28 cellular contexts compared by ENCODE assay signal in genomic region chr2:201820385-201821007, GRCh38. TPM values are rescaled to one million over a fixed set of nuclear protein-coding genes. Genes with fewer than 3 reads are reported as not detected.
"Had no signal": no experiment of that assay in that cellular context is flagged by ENCODE, and none has a peak within 500 bp of the region (broad histone marks: within the 10 kb centered on the region; RNA-seq: fewer than 3 reads in every experiment).

No MANE protein-coding gene starts in this region.

- H3K27me3 ChIP-seq: cardiac muscle cell, gastroesophageal sphincter, heart left ventricle, neural progenitor cell, spleen, tibial nerve had no signal

- H2AFZ ChIP-seq: neural progenitor cell had no signal

- H3K4me1 ChIP-seq: gastroesophageal sphincter, heart left ventricle, spleen, tibial nerve had no signal

- H3K4me3 Mint-ChIP-seq: activated naive CD8-positive, alpha-beta T cell; activated T-cell treated with anti-CD3 and anti-CD28 coated beads, Interleukin-2, amount 50 U/mL, for 72 hours; effector memory CD8-positive, alpha-beta T cell; immature natural killer cell; natural killer cell; neural progenitor cell had no signal

- H3K36me3 Mint-ChIP-seq: activated naive CD8-positive, alpha-beta T cell; immature natural killer cell; natural killer cell; neural progenitor cell had no signal

- H3K36me3 ChIP-seq: cardiac muscle cell, gastroesophageal sphincter, heart left ventricle, neural progenitor cell, spleen, tibial nerve had no signal

- DNase-seq: activated CD4-positive, alpha-beta T cell treated with anti-CD3 and anti-CD28 coated beads for 4 hours; activated CD4-positive, alpha-beta T cell treated with anti-CD3 and anti-CD28 coated beads, Interleukin-2, amount 50 U/mL, for 4 hours; activated naive CD4-positive, alpha-beta T cell; activated T-cell treated with anti-CD3 and anti-CD28 coated beads for 4 hours; activated T-cell treated with anti-CD3 and anti-CD28 coated beads, Interleukin-2, amount 50 U/mL, for 72 hours; aorta; cerebellar nuclear complex; effector memory CD8-positive, alpha-beta T cell; erythroblast; heart left ventricle; hypothalamus; immature natural killer cell; kidney; left colon; natural killer cell; occipital lobe; right cardiac atrium; spleen; stimulated activated naive CD4-positive, alpha-beta T cell had no signal

- H3K27ac ChIP-seq: cardiac muscle cell, coronary artery, gastroesophageal sphincter, heart left ventricle, neural progenitor cell, spleen, tibial nerve, VCaP had no signal

- H3K27me3 Mint-ChIP-seq: activated naive CD8-positive, alpha-beta T cell had no signal

- H3K9ac ChIP-seq: neural progenitor cell had no signal

- H3K4me3 ChIP-seq: cardiac muscle cell, coronary artery, gastroesophageal sphincter, heart left ventricle, neural progenitor cell, spleen, tibial nerve had no signal

- H3K4me2 ChIP-seq: neural progenitor cell had no signal

- ATAC-seq: activated T-cell treated with anti-CD3 and anti-CD28 coated beads, Interleukin-2, amount 50 U/mL, for 72 hours; effector memory CD8-positive, alpha-beta T cell; gastroesophageal sphincter; heart left ventricle; left colon; natural killer cell; right cardiac atrium had no signal

- H3K9me3 ChIP-seq: gastroesophageal sphincter, heart left ventricle, spleen, tibial nerve had no signal

- H3K9me3 Mint-ChIP-seq: activated T-cell treated with anti-CD3 and anti-CD28 coated beads, Interleukin-2, amount 50 U/mL, for 72 hours; effector memory CD8-positive, alpha-beta T cell; immature natural killer cell; natural killer cell had no signal

- H3K27ac Mint-ChIP-seq: activated naive CD8-positive, alpha-beta T cell; activated T-cell treated with anti-CD3 and anti-CD28 coated beads, Interleukin-2, amount 50 U/mL, for 72 hours; brain; effector memory CD8-positive, alpha-beta T cell; immature natural killer cell; natural killer cell; neural progenitor cell had no signal

- H3K4me1 Mint-ChIP-seq: brain, immature natural killer cell, natural killer cell, neural progenitor cell had no signal

RNA-seq across cellular contexts. Expression of gene CDK15, which starts 14.2 kb away (rescaled TPM):
- total RNA-seq: activated T-cell treated with anti-CD3 and anti-CD28 coated beads, Interleukin-2, amount 50 U/mL, for 72 hours; cardiac muscle cell; mononuclear cell; occipital lobe had no signal
- polyA plus RNA-seq: cardiac muscle cell, immature natural killer cell had no signal
